19 cellular contexts compared by ENCODE assay signal in genomic region chr9:95939472-95939871, GRCh38.
DNase-seq lines count a peak whose midpoint lies in the region; FAIRE-seq and TF ChIP-seq lines count a peak whose summit lies in the region.
"Had no signal": no experiment of that assay in that cellular context is flagged by ENCODE, and none has a peak within 500 bp of the region (broad histone marks: within the 10 kb centered on the region; RNA-seq: fewer than 3 reads in every experiment).

No MANE protein-coding gene starts in this region.

- H2AFZ ChIP-seq in astrocyte (ENCODE audit: low read depth, low read length), result no peak overlapping the region

- no peaks in the 10 kb centered on the region for H3K27me3 Mint-ChIP-seq in astrocyte (ENCODE audit: low read depth, unreplicated experiment)
- H3K27me3 Mint-ChIP-seq in endodermal cell (ENCODE audit: insufficient read depth), result no peaks in the 10 kb centered on the region
- H3K27me3 Mint-ChIP-seq: CD4-positive, alpha-beta memory T cell had no signal

- H3K36me3 ChIP-seq in HEK293 (ENCODE audit: control insufficient read depth in 2 of 2, insufficient read depth in 1 of 2, low read length in 2 of 2) (peaks cover 23 to 74% of the 10 kb centered on the region in 2 experiments; a peak in 2 of 3 replicates), astrocyte (ENCODE audit: insufficient read depth, low read length) (peaks cover 25% of the 10 kb centered on the region), endodermal cell (ENCODE audit: control insufficient read depth, insufficient read depth, low read length) (peaks cover 88% of the 10 kb centered on the region)

- TF ChIP-seq CTCF in HEK293 (tag by site-specific recombination; IDR thresholded peaks at IDR 0.05) (no peak), astrocyte (IDR thresholded peaks at IDR 0.05; ENCODE audit: insufficient read depth, low read depth, low read length) (no peak), endodermal cell (conservative IDR thresholded peaks at IDR 0.05) (no peak)

- DNase-seq in astrocyte (ENCODE audit: low read depth) (no peak), endodermal cell (no peak), DMS114 treated with DMSO at 0.1 percent for 48 hours (lab: John Stamatoyannopoulos, UW; ENCODE audit: unreplicated experiment) (no peak), germinal center (ENCODE audit: low spot score) (no peak), cerebellum (ENCODE audit: low spot score) (no peak)
- DNase-seq: BE2C; Calu3; CD4-positive, alpha-beta memory T cell; COR-L47; DMS153; DND-41; GOT3 had no signal

- 67 to 98% methylated on average over 1 of the region's 1 CpG for WGBS in endodermal cell (ENCODE audit: insufficient coverage in 1 of 2, insufficient read length in 1 of 2), 2 experiments

- H3K36me3 Mint-ChIP-seq in astrocyte (ENCODE audit: low read depth, unreplicated experiment) (peaks cover 27% of the 10 kb centered on the region), endodermal cell (ENCODE audit: low read depth) (peaks cover 76% of the 10 kb centered on the region)

- H3K4me1 Mint-ChIP-seq in astrocyte (ENCODE audit: low read depth, unreplicated experiment) (peaks cover 5% of the 10 kb centered on the region), endodermal cell (no peaks in the 10 kb centered on the region)

- H3K4me1 ChIP-seq in HEK293 (ENCODE audit: control insufficient read depth, insufficient read depth, low read length), result no peaks in the 10 kb centered on the region
- H3K4me1 ChIP-seq in astrocyte (ENCODE audit: insufficient read depth, low read length), result no peaks in the 10 kb centered on the region
- no peaks in the 10 kb centered on the region for H3K4me1 ChIP-seq in endodermal cell (ENCODE audit: control insufficient read depth, insufficient read depth, low read length)
- H3K4me1 ChIP-seq: BE2C; BLaER1 treated with 17β-estradiol and CSF1 and Interleukin-3, amounts not matched to agents 10 nM and 100 nM had no signal

- no peak overlapping the region for H3K27ac ChIP-seq in HEK293 (ENCODE audit: extremely low read depth, low read depth, low read length)
- no peak overlapping the region for H3K27ac ChIP-seq in astrocyte (ENCODE audit: low read depth, low read length)
- no peak overlapping the region for H3K27ac ChIP-seq in endodermal cell (ENCODE audit: low read depth, low read length)
- H3K27ac ChIP-seq: 22Rv1; BLaER1 treated with 17β-estradiol and CSF1 and Interleukin-3, amounts not matched to agents 10 nM and 100 nM had no signal

- H3K9ac ChIP-seq in astrocyte (ENCODE audit: low read length) (no peak overlapping the region), endodermal cell (ENCODE audit: extremely low read depth, low read length, poor library complexity, severe bottlenecking) (no peak overlapping the region)
- H3K9ac ChIP-seq: BLaER1 treated with 17β-estradiol and CSF1 and Interleukin-3, amounts not matched to agents 10 nM and 100 nM had no signal

- H3K4me3 Mint-ChIP-seq in astrocyte (ENCODE audit: unreplicated experiment), result no peak overlapping the region
- H3K4me3 Mint-ChIP-seq in endodermal cell, result no peak overlapping the region

- H4K20me1 ChIP-seq in astrocyte (ENCODE audit: insufficient read depth, low read length), result peaks cover 9% of the 10 kb centered on the region
- H4K20me1 ChIP-seq: BLaER1 treated with 17β-estradiol and CSF1 and Interleukin-3, amounts not matched to agents 10 nM and 100 nM had no signal

- H3K9me3 ChIP-seq in HEK293 (ENCODE audit: control insufficient read depth, insufficient read depth, low read depth, low read length), result no peaks in the 10 kb centered on the region
- H3K9me3 ChIP-seq in astrocyte (ENCODE audit: insufficient read depth, low read depth, low read length), result no peaks in the 10 kb centered on the region
- H3K9me3 ChIP-seq in endodermal cell (ENCODE audit: control insufficient read depth, low read length), result peaks cover 58% of the 10 kb centered on the region
- H3K9me3 ChIP-seq: BE2C, HAP-1 had no signal

- H3K79me2 ChIP-seq in astrocyte (ENCODE audit: insufficient read depth, low read length), result no peaks in the 10 kb centered on the region

- no peak overlapping the region for H3K27ac Mint-ChIP-seq in astrocyte (ENCODE audit: unreplicated experiment)
- no peak overlapping the region for H3K27ac Mint-ChIP-seq in endodermal cell
- H3K27ac Mint-ChIP-seq: CD4-positive, alpha-beta memory T cell had no signal

- peak; percentile 41 for FAIRE-seq in astrocyte (lab: Jason Lieb, UNC)
- FAIRE-seq: A204.1, G401.6, GM12892 had no signal

- H3K4me2 ChIP-seq in astrocyte (ENCODE audit: low read length), result no peak overlapping the region
- H3K4me2 ChIP-seq: BLaER1 treated with 17β-estradiol and CSF1 and Interleukin-3, amounts not matched to agents 10 nM and 100 nM had no signal

- POLR2A ChIA-PET in HEK293 (lab: Yijun Ruan, JAX), result no interaction called here

- no peak overlapping the region for H3K4me3 ChIP-seq in HEK293 (ENCODE audit: low read depth, low read length)
- no peak overlapping the region for H3K4me3 ChIP-seq in astrocyte (ENCODE audit: insufficient read depth, low read depth, low read length)
- peak overlapping the region; percentile 15 for H3K4me3 ChIP-seq in endodermal cell (ENCODE audit: low read length)
- H3K4me3 ChIP-seq: BLaER1 treated with 17β-estradiol and CSF1 and Interleukin-3, amounts not matched to agents 10 nM and 100 nM; HAP-1 had no signal

- H3K27me3 ChIP-seq in astrocyte (ENCODE audit: insufficient read depth, low read length) (no peaks in the 10 kb centered on the region), endodermal cell (ENCODE audit: control insufficient read depth, insufficient read depth, low read length, poor library complexity, severe bottlenecking) (no peaks in the 10 kb centered on the region)
- H3K27me3 ChIP-seq: BE2C; BLaER1 treated with 17β-estradiol and CSF1 and Interleukin-3, amounts not matched to agents 10 nM and 100 nM had no signal

- H3K9me3 Mint-ChIP-seq in astrocyte (ENCODE audit: unreplicated experiment) (peaks cover 4% of the 10 kb centered on the region), endodermal cell (peaks cover 16% of the 10 kb centered on the region)

- CTCF ChIA-PET in HEK293 (lab: Yijun Ruan, JAX), result interaction anchor here (0.6 to 1.3 kb wide), 2 partner anchors 100 to 377 kb away, joined by 3 to 4 read pairs; no protein-coding TSS in a partner anchor

TF ChIP-seq in HEK293, 187 proteins besides CTCF, POLR2A, EP300 and RAD21:
- TF ChIP-seq SETDB1 (IDR thresholded peaks at IDR 0.05; ENCODE audit: insufficient read length, low read length), result peak; percentile 57
- TF ChIP-seq, protein P1, sequence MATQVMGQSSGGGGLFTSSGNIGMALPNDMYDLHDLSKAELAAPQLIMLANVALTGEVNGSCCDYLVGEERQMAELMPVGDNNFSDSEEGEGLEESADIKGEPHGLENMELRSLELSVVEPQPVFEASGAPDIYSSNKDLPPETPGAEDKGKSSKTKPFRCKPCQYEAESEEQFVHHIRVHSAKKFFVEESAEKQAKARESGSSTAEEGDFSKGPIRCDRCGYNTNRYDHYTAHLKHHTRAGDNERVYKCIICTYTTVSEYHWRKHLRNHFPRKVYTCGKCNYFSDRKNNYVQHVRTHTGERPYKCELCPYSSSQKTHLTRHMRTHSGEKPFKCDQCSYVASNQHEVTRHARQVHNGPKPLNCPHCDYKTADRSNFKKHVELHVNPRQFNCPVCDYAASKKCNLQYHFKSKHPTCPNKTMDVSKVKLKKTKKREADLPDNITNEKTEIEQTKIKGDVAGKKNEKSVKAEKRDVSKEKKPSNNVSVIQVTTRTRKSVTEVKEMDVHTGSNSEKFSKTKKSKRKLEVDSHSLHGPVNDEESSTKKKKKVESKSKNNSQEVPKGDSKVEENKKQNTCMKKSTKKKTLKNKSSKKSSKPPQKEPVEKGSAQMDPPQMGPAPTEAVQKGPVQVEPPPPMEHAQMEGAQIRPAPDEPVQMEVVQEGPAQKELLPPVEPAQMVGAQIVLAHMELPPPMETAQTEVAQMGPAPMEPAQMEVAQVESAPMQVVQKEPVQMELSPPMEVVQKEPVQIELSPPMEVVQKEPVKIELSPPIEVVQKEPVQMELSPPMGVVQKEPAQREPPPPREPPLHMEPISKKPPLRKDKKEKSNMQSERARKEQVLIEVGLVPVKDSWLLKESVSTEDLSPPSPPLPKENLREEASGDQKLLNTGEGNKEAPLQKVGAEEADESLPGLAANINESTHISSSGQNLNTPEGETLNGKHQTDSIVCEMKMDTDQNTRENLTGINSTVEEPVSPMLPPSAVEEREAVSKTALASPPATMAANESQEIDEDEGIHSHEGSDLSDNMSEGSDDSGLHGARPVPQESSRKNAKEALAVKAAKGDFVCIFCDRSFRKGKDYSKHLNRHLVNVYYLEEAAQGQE (tag by site-specific recombination; IDR thresholded peaks at IDR 0.05), result no peak
